8 cellular contexts compared by ENCODE assay signal in genomic region chr1:40372658-40373322, GRCh38. TPM values are rescaled to one million over a fixed set of nuclear protein-coding genes. Genes with fewer than 3 reads are reported as not detected.
A peak's percentile ranks its signal among the peaks of the same experiment; 100 is the strongest.
DNase-seq lines count a peak whose midpoint lies in the region; ATAC-seq and TF ChIP-seq lines count a peak whose summit lies in the region.

No MANE protein-coding gene starts in this region.

- H4K8ac ChIP-seq in mesenchymal stem cell (ENCODE audit: low read length) = no peak overlapping the region

- H3K9me3 Mint-ChIP-seq in activated naive CD4-positive, alpha-beta T cell treated with anti-CD3 and anti-CD28 coated beads, Interleukin-2, amount 50 U/mL, for 72 hours = peaks cover 0 to 3% of the 10 kb centered on the region in 2 donors
- peaks cover 0 to 6% (median 0%) of the 10 kb centered on the region in 7 donors for H3K9me3 Mint-ChIP-seq in naive B cell

- H2BK5ac ChIP-seq in mesenchymal stem cell (ENCODE audit: low read depth, low read length, poor library complexity, severe bottlenecking) = no peak overlapping the region

- H3K36me3 ChIP-seq in HEK293 (ENCODE audit: control insufficient read depth in 2 of 2, insufficient read depth in 1 of 2, low read length in 2 of 2) (no peaks in the 10 kb centered on the region), mesenchymal stem cell (ENCODE audit: control insufficient read depth in 1 of 2, insufficient read depth in 2 of 2, low read depth in 1 of 2, low read length in 2 of 2) (no peaks in the 10 kb centered on the region)

- no peak for DNase-seq in AG04450 (ENCODE audit: low read depth, low spot score)
- DNase-seq in activated naive CD4-positive, alpha-beta T cell treated with anti-CD3 and anti-CD28 coated beads, Interleukin-2, amount 50 U/mL, for 72 hours (ENCODE audit: low spot score in 2 of 2) = no peak
- DNase-seq in naive B cell = no peak
- DNase-seq in AG08396 (ENCODE audit: low spot score) = no peak
- no peak for DNase-seq in activated CD4-positive, alpha-beta T cell treated with anti-CD3 and anti-CD28 coated beads for 4 hours
- DNase-seq in stimulated activated CD4-positive, alpha-beta T cell treated with anti-CD3 and anti-CD28 coated beads, Interleukin-1b, Interleukin-23, amount 100 ng/mL, for 48 hours = no peak
- DNase-seq in mesenchymal stem cell = no peak

- H3K4me3 ChIP-seq in AG04450 (ENCODE audit: low read depth, low read length) (peak overlapping the region; percentile 42; the same call in 1 of the 2 replicates), HEK293 (ENCODE audit: low read depth, low read length) (no peak overlapping the region), mesenchymal stem cell (ENCODE audit: insufficient read depth in 1 of 2, low read depth in 1 of 2, low read length in 2 of 2) (peak overlapping the region in 1 of 2 experiments; percentile 68)

- no peak overlapping the region for H2AFZ ChIP-seq in mesenchymal stem cell (ENCODE audit: low read depth, low read length)

- peak overlapping the region; percentile 72 to 98 for H3K27ac Mint-ChIP-seq in activated naive CD4-positive, alpha-beta T cell treated with anti-CD3 and anti-CD28 coated beads, Interleukin-2, amount 50 U/mL, for 72 hours
- H3K27ac Mint-ChIP-seq in naive B cell = peak overlapping the region; percentile 73 to 98 (median 92)

- no peak overlapping the region for H2BK12ac ChIP-seq in mesenchymal stem cell (ENCODE audit: low read length in 2 of 2)

- H3K18ac ChIP-seq in mesenchymal stem cell (ENCODE audit: low read depth in 1 of 2, low read length in 2 of 2) = no peak overlapping the region

- WGBS in mesenchymal stem cell = 66% methylated on average over 5 of the region's 6 CpGs

- no peak overlapping the region for H3K23ac ChIP-seq in mesenchymal stem cell (ENCODE audit: low read length in 2 of 2)

- H3K27me3 Mint-ChIP-seq in naive B cell = peaks cover 0 to 5% (median 0%) of the 10 kb centered on the region in 3 donors

- TF ChIP-seq CTCF in AG04450 (IDR thresholded peaks at IDR 0.05; ENCODE audit: low read depth, low read length) (no peak), HEK293 (tag by site-specific recombination; IDR thresholded peaks at IDR 0.05) (no peak)

- CTCF ChIA-PET in AG04450 (lab: Charles Lee) (interaction anchor here (0.7 to 2.8 kb wide), 4 partner anchors 27 to 99 kb away, joined by 3 to 13 read pairs (median 4); no protein-coding TSS in a partner anchor), HEK293 (lab: Yijun Ruan, JAX) (interaction anchor here (0.5 to 2.5 kb wide), 3 partner anchors 8 to 220 kb away, joined by 4 to 8 read pairs (median 7); no protein-coding TSS in a partner anchor)

- H3K4me1 Mint-ChIP-seq in naive B cell = peaks cover 35 to 52% (median 39%) of the 10 kb centered on the region in 3 donors

- H3K79me1 ChIP-seq in mesenchymal stem cell (replicated peaks; ENCODE audit: low read length, poor library complexity, severe bottlenecking) = peaks cover 11% of the 10 kb centered on the region

- no peaks in the 10 kb centered on the region for H3K27me3 ChIP-seq in AG04450 (ENCODE audit: control insufficient read depth, insufficient read depth, low read length)
- no peaks in the 10 kb centered on the region for H3K27me3 ChIP-seq in mesenchymal stem cell (ENCODE audit: control insufficient read depth in 1 of 2, insufficient read depth in 1 of 2, low read length in 2 of 2)

- H3K4me1 ChIP-seq in HEK293 (ENCODE audit: control insufficient read depth, insufficient read depth, low read length) (no peaks in the 10 kb centered on the region), mesenchymal stem cell (ENCODE audit: control insufficient read depth, insufficient read depth, low read depth, low read length) (no peaks in the 10 kb centered on the region)

- no peak overlapping the region for H3K4ac ChIP-seq in mesenchymal stem cell (ENCODE audit: low read depth in 1 of 2, low read length in 2 of 2)

- no peak overlapping the region for H2AK5ac ChIP-seq in mesenchymal stem cell (ENCODE audit: low read length, severe bottlenecking)

- H3K9me3 ChIP-seq in AG04450 (ENCODE audit: control insufficient read depth, insufficient read depth, low read length) (no peaks in the 10 kb centered on the region; the same call in 1 of the 2 replicates), HEK293 (ENCODE audit: control insufficient read depth, insufficient read depth, low read depth, low read length) (no peaks in the 10 kb centered on the region), mesenchymal stem cell (ENCODE audit: control insufficient read depth, low read length) (no peaks in the 10 kb centered on the region)

- no peak overlapping the region for H2BK15ac ChIP-seq in mesenchymal stem cell (ENCODE audit: low read depth, poor library complexity, severe bottlenecking)

- H3K14ac ChIP-seq in mesenchymal stem cell (ENCODE audit: low read length in 2 of 2) = no peak overlapping the region

- H3K27ac ChIP-seq in AG04450 (ENCODE audit: low read depth, low read length) = no peak overlapping the region
- no peak overlapping the region for H3K27ac ChIP-seq in HEK293 (ENCODE audit: extremely low read depth, low read depth, low read length)
- H3K27ac ChIP-seq in mesenchymal stem cell (ENCODE audit: low read length, poor library complexity, severe bottlenecking) = no peak overlapping the region

- H3K36me3 Mint-ChIP-seq in activated naive CD4-positive, alpha-beta T cell treated with anti-CD3 and anti-CD28 coated beads, Interleukin-2, amount 50 U/mL, for 72 hours = peaks cover 32 to 35% of the 10 kb centered on the region in 2 donors
- H3K36me3 Mint-ChIP-seq in naive B cell = peaks cover 12 to 21% of the 10 kb centered on the region in 2 donors

- no peak for ATAC-seq in activated naive CD4-positive, alpha-beta T cell treated with anti-CD3 and anti-CD28 coated beads, Interleukin-2, amount 50 U/mL, for 72 hours
- ATAC-seq in naive B cell (ENCODE audit: low read depth in 2 of 2) = no peak

- no peak overlapping the region for H2BK120ac ChIP-seq in mesenchymal stem cell (ENCODE audit: low read depth, low read length)

- no peak overlapping the region for H3K9ac ChIP-seq in mesenchymal stem cell (ENCODE audit: low read length)

- H3K4me3 Mint-ChIP-seq in naive B cell = peak overlapping the region; percentile 81 to 99 (median 95)

- no peak overlapping the region for H4K91ac ChIP-seq in mesenchymal stem cell (ENCODE audit: low read length)

- H3K4me2 ChIP-seq in mesenchymal stem cell (ENCODE audit: low read length, poor library complexity, severe bottlenecking) = no peak overlapping the region

- POLR2A ChIA-PET in AG04450 (lab: Yijun Ruan, JAX) (interaction anchor here (0.9 to 1.4 kb wide), 3 partner anchors 10 to 20 kb away, joined by 3 to 5 read pairs (median 3); no protein-coding TSS in a partner anchor), HEK293 (lab: Yijun Ruan, JAX) (interaction anchor here (0.6 to 2.2 kb wide), 5 partner anchors 9 to 78 kb away, joined by 3 to 22 read pairs (median 4); partner anchors contain the start of gene ZFP69B)

TF ChIP-seq in HEK293, 187 proteins besides CTCF, POLR2A, EP300 and RAD21:
- TF ChIP-seq ZNF24 (tag by site-specific recombination; IDR thresholded peaks at IDR 0.05) (peak; percentile 94), ZNF514 (tag by site-specific recombination; IDR thresholded peaks at IDR 0.05) (no peak)
- TF ChIP-seq, protein P1, sequence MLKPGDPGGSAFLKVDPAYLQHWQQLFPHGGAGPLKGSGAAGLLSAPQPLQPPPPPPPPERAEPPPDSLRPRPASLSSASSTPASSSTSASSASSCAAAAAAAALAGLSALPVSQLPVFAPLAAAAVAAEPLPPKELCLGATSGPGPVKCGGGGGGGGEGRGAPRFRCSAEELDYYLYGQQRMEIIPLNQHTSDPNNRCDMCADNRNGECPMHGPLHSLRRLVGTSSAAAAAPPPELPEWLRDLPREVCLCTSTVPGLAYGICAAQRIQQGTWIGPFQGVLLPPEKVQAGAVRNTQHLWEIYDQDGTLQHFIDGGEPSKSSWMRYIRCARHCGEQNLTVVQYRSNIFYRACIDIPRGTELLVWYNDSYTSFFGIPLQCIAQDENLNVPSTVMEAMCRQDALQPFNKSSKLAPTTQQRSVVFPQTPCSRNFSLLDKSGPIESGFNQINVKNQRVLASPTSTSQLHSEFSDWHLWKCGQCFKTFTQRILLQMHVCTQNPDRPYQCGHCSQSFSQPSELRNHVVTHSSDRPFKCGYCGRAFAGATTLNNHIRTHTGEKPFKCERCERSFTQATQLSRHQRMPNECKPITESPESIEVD (tag by site-specific recombination; IDR thresholded peaks at IDR 0.05) = 0 out of 2 replicates have a peak, but pooled peaks have one; percentile 8

RNA-seq across cellular contexts. Expression of gene SMAP2, which starts 0.7 kb away (rescaled TPM):
- polyA plus RNA-seq in AG04450 (2011; rRNA removed) (22.5 and 24.4 TPM in 2 replicates), naive B cell (ENCODE audit: low read depth in 6 of 6) (100 to 1,000 TPM; 480 to 946 (median 649) TPM)
- 29.0 and 32.0 TPM in 2 replicates for polyA minus RNA-seq in AG04450 (2011; rRNA and poly(A)+ RNA removed)
- 100 to 1,000 TPM; 229 to 299 TPM for total RNA-seq in activated naive CD4-positive, alpha-beta T cell treated with anti-CD3 and anti-CD28 coated beads, Interleukin-2, amount 50 U/mL, for 72 hours
- polyA plus RNA-seq in mesenchymal stem cell (2013, experiment 1 of 2) = 24.8 TPM
- polyA plus RNA-seq in mesenchymal stem cell (2013, experiment 2 of 2) = 25.6 TPM

RNA-seq across cellular contexts. Expression of gene COL9A2, which starts 55.7 kb away (rescaled TPM):
- 1.1 and 1.7 TPM in 2 replicates for polyA plus RNA-seq in AG04450 (2011; rRNA removed)
- polyA minus RNA-seq in AG04450 (2011; rRNA and poly(A)+ RNA removed) = 0.60 and 0.61 TPM in 2 replicates
- total RNA-seq in activated naive CD4-positive, alpha-beta T cell treated with anti-CD3 and anti-CD28 coated beads, Interleukin-2, amount 50 U/mL, for 72 hours = 1 to 10 TPM; 7.0 to 9.6 TPM
- polyA plus RNA-seq in naive B cell (ENCODE audit: low read depth in 6 of 6) = 1 to 10 TPM; 1.3 to 5.6 (median 3.2) TPM
- polyA plus RNA-seq in mesenchymal stem cell (2013, experiment 1 of 2) = 1.1 TPM
- 1.2 TPM for polyA plus RNA-seq in mesenchymal stem cell (2013, experiment 2 of 2)

Comparison
In these comparisons a context has a peak if more than half of its experiments do, and no peak if none do; other contexts are left out.
1. RNA of gene SMAP2, which starts 0.7 kb away (polyA plus RNA-seq): 480 to 946 TPM in naive B cell; 22.5 to 24.4 TPM in AG04450; every median in the first group is over 10 times any median in the second.